ENCODE assay signal across 15 cellular contexts in the genomic region with DNA sequence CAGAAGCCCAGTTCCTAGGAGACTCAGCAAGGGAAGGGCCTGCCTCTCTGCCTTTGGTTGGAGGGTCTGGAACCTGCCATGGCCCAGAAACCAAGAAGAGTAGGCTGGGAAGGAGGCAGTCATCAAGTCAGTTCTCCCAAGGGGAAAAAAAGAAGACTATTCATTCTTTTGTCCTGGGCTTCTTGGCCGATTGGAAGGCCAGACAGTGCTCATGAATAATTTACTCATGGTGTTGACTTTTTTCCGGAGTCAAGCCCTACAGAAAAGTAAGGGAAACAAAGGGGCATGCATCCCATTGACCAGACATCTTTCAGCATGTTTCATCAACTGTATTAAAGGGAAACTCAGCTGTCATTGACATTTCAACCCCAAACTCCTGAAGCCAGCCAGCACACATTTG.
A peak's percentile ranks its signal among the peaks of the same experiment; 100 is the strongest.
DNase-seq lines count a peak whose midpoint lies in the region; ATAC-seq and TF ChIP-seq lines count a peak whose summit lies in the region.
"Had no signal": no experiment of that assay in that cellular context is flagged by ENCODE, and none has a peak within 500 bp of the region (broad histone marks: within the 10 kb centered on the region; RNA-seq: fewer than 3 reads in every experiment).

No MANE protein-coding gene starts in this region.

- TF ChIP-seq CTCF in neural crest cell (conservative IDR thresholded peaks at IDR 0.05) = no peak

- peak overlapping the region; percentile 76 for H3K27ac Mint-ChIP-seq in stimulated activated naive CD8-positive, alpha-beta T cell treated with anti-CD3 and anti-CD28 coated beads, Interleukin-15, Interleukin-2, amounts not matched to agents 100 ng/mL and 50 ng/mL, for 24 hours
- H3K27ac Mint-ChIP-seq in neural crest cell (ENCODE audit: unreplicated experiment) = peak overlapping the region; percentile 84
- H3K27ac Mint-ChIP-seq: HFFc6 had no signal

- H3K9me3 Mint-ChIP-seq in stimulated activated naive CD8-positive, alpha-beta T cell treated with anti-CD3 and anti-CD28 coated beads, Interleukin-15, Interleukin-2, amounts not matched to agents 100 ng/mL and 50 ng/mL, for 24 hours = no peaks in the 10 kb centered on the region
- peaks cover 2% of the 10 kb centered on the region for H3K9me3 Mint-ChIP-seq in neural crest cell
- H3K9me3 Mint-ChIP-seq: HFFc6; naive thymus-derived CD8-positive, alpha-beta T cell had no signal

- DNase-seq in stimulated activated naive CD8-positive, alpha-beta T cell treated with anti-CD3 and anti-CD28 coated beads, Interleukin-15, Interleukin-2, amounts not matched to agents 100 U/mL and 50 U/mL, for 24 hours = no peak
- DNase-seq in caudate nucleus (lab: John Stamatoyannopoulos, UW) (peak in 1 of 61 donors; percentile 3), neural crest cell (ENCODE audit: low read depth, low spot score) (no peak), GM19240 (ENCODE audit: insufficient read length, low spot score) (no peak), NCI-H2171 (lab: John Stamatoyannopoulos, UW) (no peak)
- DNase-seq in stimulated activated CD4-positive, alpha-beta T cell treated with anti-CD3 and anti-CD28 coated beads, Interleukin-1b, Interleukin-23, amount 100 ng/mL, for 48 hours = no peak
- DNase-seq: activated effector memory CD4-positive, alpha-beta T cell treated with anti-CD3 and anti-CD28 coated beads, Interleukin-2, amount 50 U/mL, for 16 hours; BE2C; HFFc6; KBM-7; naive thymus-derived CD8-positive, alpha-beta T cell; NCI-H1436 treated with DMSO at 0.1 percent for 48 hours had no signal

- peaks cover 29% of the 10 kb centered on the region for H3K36me3 Mint-ChIP-seq in stimulated activated naive CD8-positive, alpha-beta T cell treated with anti-CD3 and anti-CD28 coated beads, Interleukin-15, Interleukin-2, amounts not matched to agents 100 ng/mL and 50 ng/mL, for 24 hours (ENCODE audit: low read depth)
- no peaks in the 10 kb centered on the region for H3K36me3 Mint-ChIP-seq in neural crest cell (ENCODE audit: low read depth)

- no peaks in the 10 kb centered on the region for H3K27me3 Mint-ChIP-seq in stimulated activated naive CD8-positive, alpha-beta T cell treated with anti-CD3 and anti-CD28 coated beads, Interleukin-15, Interleukin-2, amounts not matched to agents 100 ng/mL and 50 ng/mL, for 24 hours
- peaks cover 2% of the 10 kb centered on the region for H3K27me3 Mint-ChIP-seq in neural crest cell (ENCODE audit: low read depth)
- H3K27me3 Mint-ChIP-seq: naive thymus-derived CD8-positive, alpha-beta T cell had no signal

- peak overlapping the region; percentile 52 for H3K27ac ChIP-seq in caudate nucleus (ENCODE audit: low read depth, low read length)
- H3K27ac ChIP-seq: SK-N-MC had no signal

- H3K4me3 Mint-ChIP-seq in stimulated activated naive CD8-positive, alpha-beta T cell treated with anti-CD3 and anti-CD28 coated beads, Interleukin-15, Interleukin-2, amounts not matched to agents 100 ng/mL and 50 ng/mL, for 24 hours = no peak overlapping the region
- no peak overlapping the region for H3K4me3 Mint-ChIP-seq in neural crest cell
- H3K4me3 Mint-ChIP-seq: HFFc6 had no signal

- H3K4me1 Mint-ChIP-seq in stimulated activated naive CD8-positive, alpha-beta T cell treated with anti-CD3 and anti-CD28 coated beads, Interleukin-15, Interleukin-2, amounts not matched to agents 100 ng/mL and 50 ng/mL, for 24 hours (ENCODE audit: low read depth) = peaks cover 22% of the 10 kb centered on the region
- peaks cover 26% of the 10 kb centered on the region for H3K4me1 Mint-ChIP-seq in neural crest cell

- ATAC-seq in stimulated activated naive CD8-positive, alpha-beta T cell treated with anti-CD3 and anti-CD28 coated beads, Interleukin-15, Interleukin-2, amounts not matched to agents 100 U/mL and 50 U/mL, for 24 hours = no peak
- no peak for ATAC-seq in HG02938 (IDR thresholded peaks at IDR 0.05; ENCODE audit: unreplicated experiment)
- ATAC-seq: naive thymus-derived CD8-positive, alpha-beta T cell had no signal
